30 cellular contexts compared by ENCODE assay signal in genomic region chr13:92989301-92989700, GRCh38.
"Had no signal": no experiment of that assay in that cellular context is flagged by ENCODE, and none has a peak within 500 bp of the region (broad histone marks: within the 10 kb centered on the region; RNA-seq: fewer than 3 reads in every experiment).

No MANE protein-coding gene starts in this region.

- H3K36me3 ChIP-seq: cardiac muscle cell, MG63, Peyer's patch, SJSA1 had no signal

- H3K4me2 ChIP-seq: SK-N-SH had no signal

- DNase-seq: activated CD4-positive, alpha-beta T cell treated with anti-CD3 and anti-CD28 coated beads, Interleukin-2, amount 10 ng/mL, durations not matched to agents 24 days and 14 days; activated CD4-positive, alpha-beta T cell treated with anti-CD3 and anti-CD28 coated beads, Interleukin-2, amount 50 U/mL, for 4 hours; activated CD8-positive, alpha-beta T cell treated with anti-CD3 and anti-CD28 coated beads for 36 hours; activated gamma-delta T cell; activated naive CD4-positive, alpha-beta T cell treated with Interleukin-2 at 50 U/mL for 16 hours; activated naive CD8-positive, alpha-beta T cell treated with anti-CD3 and anti-CD28 coated beads, Interleukin-2, amount 10 ng/mL, durations not matched to agents 7 days and 5 days; activated T-cell treated with anti-CD3 and anti-CD28 coated beads, Interleukin-2, amount 50 U/mL, for 24 hours; MG63; NCI-H1048; NCI-H1105 treated with DMSO at 0.1 percent for 48 hours; NCI-H1436 treated with DMSO at 0.1 percent for 48 hours; NCI-H1694 treated with DMSO at 0.1 percent for 48 hours; NCI-H2029; NCI-H510A; NCI-H526; NCI-H748 treated with DMSO at 0.1 percent for 48 hours; NK-92 treated with Interleukin-12 subunit alpha and Interleukin-12 subunit beta, amount 100 ng/mL, for 24 hours; PC-3; Peyer's patch; RPMI8226; SHP77 treated with DMSO at 0.1 percent for 48 hours; SK-N-SH had no signal

- H3K4me1 Mint-ChIP-seq: activated CD4-positive, alpha-beta T cell treated with anti-CD3 and anti-CD28 coated beads, Interleukin-2, amount 10 ng/mL, durations not matched to agents 24 days and 14 days; activated naive CD4-positive, alpha-beta T cell treated with anti-CD3 and anti-CD28 coated beads, Interleukin-2, amount 50 U/mL, for 24 hours; activated naive CD8-positive, alpha-beta T cell treated with anti-CD3 and anti-CD28 coated beads, Interleukin-2, amount 10 ng/mL, durations not matched to agents 7 days and 5 days; brain had no signal

- H3K4me3 ChIP-seq: cardiac muscle cell, K562, MG63, Peyer's patch, SJSA1 had no signal

- H3K27me3 ChIP-seq: cardiac muscle cell, MG63, Peyer's patch had no signal

- H3K36me3 Mint-ChIP-seq: activated naive CD4-positive, alpha-beta T cell treated with anti-CD3 and anti-CD28 coated beads, Interleukin-2, amount 50 U/mL, for 24 hours; activated naive CD8-positive, alpha-beta T cell treated with anti-CD3 and anti-CD28 coated beads, Interleukin-2, amount 10 ng/mL, durations not matched to agents 7 days and 5 days; brain had no signal

- ATAC-seq: activated CD8-positive, alpha-beta T cell treated with anti-CD3 and anti-CD28 coated beads for 36 hours; K562; PC-3 had no signal

- H3K27ac Mint-ChIP-seq: activated CD4-positive, alpha-beta T cell treated with anti-CD3 and anti-CD28 coated beads, Interleukin-2, amount 10 ng/mL, durations not matched to agents 24 days and 14 days; activated CD8-positive, alpha-beta T cell treated with anti-CD3 and anti-CD28 coated beads for 36 hours; activated naive CD4-positive, alpha-beta T cell treated with anti-CD3 and anti-CD28 coated beads, Interleukin-2, amount 50 U/mL, for 24 hours; activated naive CD8-positive, alpha-beta T cell treated with anti-CD3 and anti-CD28 coated beads, Interleukin-2, amount 10 ng/mL, durations not matched to agents 7 days and 5 days; activated T-cell treated with anti-CD3 and anti-CD28 coated beads, Interleukin-2, amount 50 U/mL, for 24 hours; activated T-helper 2 cell treated with anti-CD3 and anti-CD28 coated beads, Interferon-gamma antibody, Interleukin-2, Interleukin-4, amounts not matched to agents 10 μg/mL and 5 μg/mL and 100 μg/mL, durations not matched to agents 14 hours and 24 hours and 36 hours; brain; T-helper 1 cell treated with Interleukin-12 subunit alpha and Interleukin-12 subunit beta and Interleukin-4 antibody, amounts not matched to agents 30 μg/mL and 1 μg/mL, for 36 hours; T-helper 2 cell treated with Interferon-gamma antibody and Interleukin-4, amounts not matched to agents 5 μg/mL and 100 μg/mL, for 36 hours had no signal

- H3K4me3 Mint-ChIP-seq: activated CD4-positive, alpha-beta T cell treated with anti-CD3 and anti-CD28 coated beads, Interleukin-2, amount 10 ng/mL, durations not matched to agents 24 days and 14 days; activated CD8-positive, alpha-beta T cell treated with anti-CD3 and anti-CD28 coated beads for 36 hours; activated naive CD4-positive, alpha-beta T cell treated with anti-CD3 and anti-CD28 coated beads, Interleukin-2, amount 50 U/mL, for 24 hours; activated naive CD8-positive, alpha-beta T cell treated with anti-CD3 and anti-CD28 coated beads, Interleukin-2, amount 10 ng/mL, durations not matched to agents 7 days and 5 days; activated T-cell treated with anti-CD3 and anti-CD28 coated beads, Interleukin-2, amount 50 U/mL, for 24 hours; brain; T-helper 1 cell treated with Interleukin-12 subunit alpha and Interleukin-12 subunit beta and Interleukin-4 antibody, amounts not matched to agents 30 μg/mL and 1 μg/mL, for 36 hours; T-helper 2 cell treated with Interferon-gamma antibody and Interleukin-4, amounts not matched to agents 5 μg/mL and 100 μg/mL, for 36 hours had no signal

- H3K9ac ChIP-seq: SK-N-SH had no signal

- H3K4me1 ChIP-seq: Peyer's patch, SJSA1 had no signal

- H3K27me3 Mint-ChIP-seq: activated CD4-positive, alpha-beta T cell treated with anti-CD3 and anti-CD28 coated beads, Interleukin-2, amount 10 ng/mL, durations not matched to agents 24 days and 14 days; activated CD8-positive, alpha-beta T cell treated with anti-CD3 and anti-CD28 coated beads for 36 hours; activated naive CD4-positive, alpha-beta T cell treated with anti-CD3 and anti-CD28 coated beads, Interleukin-2, amount 50 U/mL, for 24 hours; activated naive CD8-positive, alpha-beta T cell treated with anti-CD3 and anti-CD28 coated beads, Interleukin-2, amount 10 ng/mL, durations not matched to agents 7 days and 5 days; activated T-cell treated with anti-CD3 and anti-CD28 coated beads, Interleukin-2, amount 50 U/mL, for 24 hours had no signal

- H3K9me3 ChIP-seq: Peyer's patch, SK-N-SH had no signal

- H3K27ac ChIP-seq: cardiac muscle cell, Peyer's patch, SJSA1 had no signal
